ENCODE assay signal across 25 cellular contexts in genomic region chr16:27112093-27112811, GRCh38. TPM values are rescaled to one million over a fixed set of nuclear protein-coding genes. Genes with fewer than 3 reads are reported as not detected.
"Had no signal": no experiment of that assay in that cellular context is flagged by ENCODE, and none has a peak within 500 bp of the region (broad histone marks: within the 10 kb centered on the region; RNA-seq: fewer than 3 reads in every experiment).

No MANE protein-coding gene starts in this region.

- H3K36me3 Mint-ChIP-seq: brain; stimulated activated effector memory CD8-positive, alpha-beta T cell treated with anti-CD3 and anti-CD28 coated beads, Interleukin-12 subunit alpha, Interleukin-12 subunit beta, amount 100 ng/mL, for 72 hours; T-cell had no signal

- ATAC-seq: activated CD8-positive, alpha-beta T cell treated with anti-CD3 and anti-CD28 coated beads for 36 hours; activated T-cell treated with anti-CD3 and anti-CD28 coated beads, Interleukin-2, amount 50 U/mL, for 72 hours; left lung; pancreas; sciatic nerve; SK-N-SH treated with all-trans-retinoic acid at 6 μM for 48 hours; stimulated activated effector memory CD8-positive, alpha-beta T cell treated with anti-CD3 and anti-CD28 coated beads, Interleukin-12 subunit alpha, Interleukin-12 subunit beta, amount 100 ng/mL, for 72 hours; T-cell had no signal

- H3K4me3 ChIP-seq: left lung, pancreas, smooth muscle cell had no signal

- H3K4me1 ChIP-seq: pancreas had no signal

- H3K4me3 Mint-ChIP-seq: activated CD4-positive, alpha-beta T cell treated with anti-CD3 and anti-CD28 coated beads, Interleukin-2, amount 10 ng/mL, durations not matched to agents 24 days and 14 days; activated CD8-positive, alpha-beta T cell treated with anti-CD3 and anti-CD28 coated beads for 36 hours; activated T-cell treated with anti-CD3 and anti-CD28 coated beads, Interleukin-2, amount 50 U/mL, for 72 hours; stimulated activated effector memory CD8-positive, alpha-beta T cell treated with anti-CD3 and anti-CD28 coated beads, Interleukin-12 subunit alpha, Interleukin-12 subunit beta, amount 100 ng/mL, for 72 hours had no signal

- H3K36me3 ChIP-seq: left lung, pancreas had no signal

- DNase-seq: activated CD4-positive, alpha-beta T cell treated with anti-CD3 and anti-CD28 coated beads, Interleukin-2, amount 10 ng/mL, durations not matched to agents 24 days and 14 days; activated CD8-positive, alpha-beta T cell treated with anti-CD3 and anti-CD28 coated beads for 36 hours; activated gamma-delta T cell treated with Interleukin-2 at 50 U/mL for 16 hours; activated T-cell treated with anti-CD3 and anti-CD28 coated beads, Interleukin-2, amount 50 U/mL, for 72 hours; central memory CD4-positive, alpha-beta T cell; hypothalamus; left lung; midbrain; stimulated activated CD4-positive, alpha-beta T cell treated with anti-CD3 and anti-CD28 coated beads, Interleukin-4, amount 100 ng/mL, for 24 hours; T-cell; T-helper 9 cell had no signal

- H3K27me3 Mint-ChIP-seq: activated CD8-positive, alpha-beta T cell treated with anti-CD3 and anti-CD28 coated beads for 36 hours had no signal

- FAIRE-seq: colon, endometrium, frontal cortex, pancreas had no signal

- H3K27me3 ChIP-seq: pancreas had no signal

- H3K9me3 ChIP-seq: pancreas had no signal

- H3K27ac Mint-ChIP-seq: activated CD4-positive, alpha-beta T cell treated with anti-CD3 and anti-CD28 coated beads, Interleukin-2, amount 10 ng/mL, durations not matched to agents 24 days and 14 days; activated CD8-positive, alpha-beta T cell treated with anti-CD3 and anti-CD28 coated beads for 36 hours; activated T-cell treated with anti-CD3 and anti-CD28 coated beads, Interleukin-2, amount 50 U/mL, for 72 hours; stimulated activated effector memory CD8-positive, alpha-beta T cell treated with anti-CD3 and anti-CD28 coated beads, Interleukin-12 subunit alpha, Interleukin-12 subunit beta, amount 100 ng/mL, for 72 hours had no signal

- H3K4me2 ChIP-seq: smooth muscle cell had no signal

- H3K27ac ChIP-seq: left lung, pancreas had no signal

RNA-seq across cellular contexts. Expression of gene C16orf82, which starts 45.5 kb away (rescaled TPM):
- total RNA-seq: activated CD4-positive, alpha-beta T cell treated with anti-CD3 and anti-CD28 coated beads, Interleukin-2, amount 10 ng/mL, durations not matched to agents 24 days and 14 days; activated CD8-positive, alpha-beta T cell treated with anti-CD3 and anti-CD28 coated beads for 36 hours; activated T-cell treated with anti-CD3 and anti-CD28 coated beads, Interleukin-2, amount 50 U/mL, for 72 hours; frontal cortex; kidney epithelial cell; left lung; lung microvascular endothelial cell; pancreas; smooth muscle cell; T-cell; ureter had no signal
- polyA plus RNA-seq: esophagus, neural cell, pancreas, smooth muscle cell had no signal
